In the genomic region with DNA sequence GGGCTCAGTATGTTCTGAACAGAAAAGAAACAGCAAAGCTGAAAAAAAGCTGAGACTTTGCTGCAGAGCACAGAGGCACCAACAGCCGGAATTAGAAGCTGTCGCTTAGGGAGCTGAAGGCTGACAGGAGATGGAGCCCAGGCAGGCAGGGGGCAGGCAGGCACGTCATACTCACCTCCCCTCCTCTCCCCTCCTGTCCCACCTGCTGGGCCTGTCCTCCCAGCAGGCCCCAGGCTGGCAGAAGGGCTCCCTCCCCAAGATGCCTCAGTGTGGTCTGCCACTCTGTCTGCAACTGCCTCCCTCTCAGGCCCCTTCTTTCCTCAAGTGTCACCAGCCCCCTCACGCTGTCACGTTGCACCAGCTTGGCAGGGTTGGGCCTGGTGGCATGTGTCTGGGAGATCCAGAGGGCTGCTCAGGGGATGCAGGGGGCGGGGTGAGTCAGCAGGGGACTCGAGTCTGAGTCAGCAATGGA, we compare ENCODE assay signal across 1 cellular context.
TF ChIP-seq lines count a peak whose summit lies in the region.

No MANE protein-coding gene starts in this region.

TF ChIP-seq in H1, 55 proteins besides CTCF, POLR2A, EP300 and RAD21:
- TF ChIP-seq TAF1 (IDR thresholded peaks at IDR 0.05; ENCODE audit: low read depth, low read length): no peak
TF ChIP-seq in H1: peak in this region for 0.
